In genomic region chr17:53765129-53765528, GRCh38 we compare ENCODE assay signal across 38 cellular contexts. TPM values are rescaled to one million over a fixed set of nuclear protein-coding genes. Genes with fewer than 3 reads are reported as not detected.
"Had no signal": no experiment of that assay in that cellular context is flagged by ENCODE, and none has a peak within 500 bp of the region (broad histone marks: within the 10 kb centered on the region; RNA-seq: fewer than 3 reads in every experiment).

No MANE protein-coding gene starts in this region.

- H3K9me3 ChIP-seq: MG63 had no signal

- H3K27me3 ChIP-seq: MG63 had no signal

- H3K4me3 ChIP-seq: MG63 had no signal

- DNase-seq: Karpas-422, Kasumi-1, MG63, MM.1S, MV-4-11, NCI-H1048, NCI-H1092, NCI-H1092 treated with DMSO at 0.1 percent for 48 hours, NCI-H1105, NCI-H1105 treated with DMSO at 0.1 percent for 48 hours, NCI-H1417, NCI-H1417 treated with DMSO at 0.1 percent for 48 hours, NCI-H1436, NCI-H1436 treated with DMSO at 0.1 percent for 48 hours, NCI-H146, NCI-H1694, NCI-H1694 treated with DMSO at 0.1 percent for 48 hours, NCI-H187, NCI-H187 treated with DMSO at 0.1 percent for 48 hours, NCI-H1930, NCI-H2029, NCI-H2029 treated with DMSO at 0.1 percent for 48 hours, NCI-H2081, NCI-H2081 treated with DMSO at 0.1 percent for 48 hours, NCI-H2107, NCI-H2171, NCI-H2171 treated with DMSO at 0.1 percent for 48 hours, NCI-H2227 treated with DMSO at 0.1 percent for 48 hours, NCI-H226, NCI-H345, NCI-H446, NCI-H446 treated with DMSO at 0.1 percent for 48 hours, NCI-H510A, NCI-H510A treated with DMSO at 0.1 percent for 48 hours had no signal

- H3K36me3 ChIP-seq: MG63 had no signal

RNA-seq across cellular contexts. Expression of gene KIF2B, which starts 57.6 kb away (rescaled TPM):
- total RNA-seq: LHCN-M2, M059J, MCF 10A, NCI-H460 had no signal
